In genomic region chrX:19886888-19887531, GRCh38 we compare ENCODE assay signal across 8 cellular contexts. TPM values are rescaled to one million over a fixed set of nuclear protein-coding genes. Genes with fewer than 3 reads are reported as not detected.
DNase-seq lines count a peak whose midpoint lies in the region; ATAC-seq and TF ChIP-seq lines count a peak whose summit lies in the region.

No MANE protein-coding gene starts in this region.

- no peaks in the 10 kb centered on the region for H3K9me3 Mint-ChIP-seq in Caco-2 (ENCODE audit: unreplicated experiment)
- no peaks in the 10 kb centered on the region for H3K9me3 Mint-ChIP-seq in activated B cell treated with CpG ODN at 0.5 μM for 24 hours
- no peaks in the 10 kb centered on the region for H3K9me3 Mint-ChIP-seq in naive thymus-derived CD8-positive, alpha-beta T cell

- H3K36me3 Mint-ChIP-seq in Caco-2 (ENCODE audit: insufficient read depth, unreplicated experiment) (peaks cover 15% of the 10 kb centered on the region), activated B cell treated with CpG ODN at 0.5 μM for 24 hours (ENCODE audit: low read depth) (peaks cover 2% of the 10 kb centered on the region)
- peaks cover 0 to 2% (median 0%) of the 10 kb centered on the region in 3 donors for H3K36me3 Mint-ChIP-seq in naive thymus-derived CD8-positive, alpha-beta T cell

- peak overlapping the region; percentile 59 for H3K27ac Mint-ChIP-seq in Caco-2 (ENCODE audit: unreplicated experiment)
- no peak overlapping the region for H3K27ac Mint-ChIP-seq in activated B cell treated with CpG ODN at 0.5 μM for 24 hours
- H3K27ac Mint-ChIP-seq in naive thymus-derived CD8-positive, alpha-beta T cell, result peak overlapping the region in 1 of 10 donors; percentile 76

- BruUV-seq in Caco-2 (replicated peaks; lab: Mats Ljungman, UMichigan), result no TSS peak

- POLR2A ChIA-PET in Caco-2 (lab: Charles Lee) (interaction anchor here (0.6 kb wide), 2 partner anchors 143 to 558 kb away, joined by 4 read pairs; no protein-coding TSS in a partner anchor), activated B cell treated with CpG ODN at 0.5 μM for 24 hours (lab: Charles Lee) (interaction anchor here (0.6 to 2.8 kb wide), 8 partner anchors 12 to 139 kb away, joined by 3 to 9 read pairs (median 4); no protein-coding TSS in a partner anchor)
- POLR2A ChIA-PET in naive thymus-derived CD8-positive, alpha-beta T cell (lab: Charles Lee), result interaction anchor here (0.9 to 1.7 kb wide), 4 partner anchors 10 to 183 kb away, joined by 3 to 11 read pairs (median 4); no protein-coding TSS in a partner anchor

- peak overlapping the region; percentile 63 for H3K4me3 ChIP-seq in Caco-2 (ENCODE audit: low read depth, low read length)

- H3K27me3 Mint-ChIP-seq in Caco-2 (ENCODE audit: insufficient read depth, unreplicated experiment) (no peaks in the 10 kb centered on the region), activated B cell treated with CpG ODN at 0.5 μM for 24 hours (no peaks in the 10 kb centered on the region)
- no peaks in the 10 kb centered on the region for H3K27me3 Mint-ChIP-seq in naive thymus-derived CD8-positive, alpha-beta T cell

- no peak for TF ChIP-seq CTCF in Caco-2 (IDR thresholded peaks at IDR 0.05; ENCODE audit: insufficient read depth in 1 of 2, low read depth in 1 of 2, low read length in 1 of 2, severe bottlenecking in 1 of 2, unreplicated experiment in 1 of 2)
- no peak for TF ChIP-seq CTCF in activated B cell treated with CpG ODN at 0.5 μM for 24 hours (IDR thresholded peaks at IDR 0.05)

- H3K4me1 Mint-ChIP-seq in Caco-2 (ENCODE audit: low read depth, unreplicated experiment), result peaks cover 17% of the 10 kb centered on the region
- H3K4me1 Mint-ChIP-seq in activated B cell treated with CpG ODN at 0.5 μM for 24 hours, result peaks cover 48% of the 10 kb centered on the region
- H3K4me1 Mint-ChIP-seq in naive thymus-derived CD8-positive, alpha-beta T cell, result peaks cover 16 to 60% (median 42%) of the 10 kb centered on the region in 4 donors

- H3K4me3 Mint-ChIP-seq in Caco-2 (ENCODE audit: unreplicated experiment) (peak overlapping the region; percentile 76), activated B cell treated with CpG ODN at 0.5 μM for 24 hours (peak overlapping the region; percentile 83)
- peak overlapping the region in 9 of 10 donors; percentile 48 to 91 (median 79) for H3K4me3 Mint-ChIP-seq in naive thymus-derived CD8-positive, alpha-beta T cell

- no peaks in the 10 kb centered on the region for H3K36me3 ChIP-seq in Caco-2 (ENCODE audit: control insufficient read depth, insufficient read depth, low read length)

- no peaks in the 10 kb centered on the region for H3K9me3 ChIP-seq in Caco-2

- intact Hi-C loops in Caco-2 (cut with micrococcal nuclease; ENCODE audit: unreplicated experiment) (loop anchor here (5.0 to 10.0 kb wide), 4 partner anchors 45 to 515 kb away; no protein-coding TSS in a partner anchor), activated B cell treated with CpG ODN at 0.5 μM for 24 hours (cut with micrococcal nuclease) (loop anchor here (1.0 to 2.0 kb wide), 2 partner anchors 12 to 46 kb away; no protein-coding TSS in a partner anchor)

- CTCF ChIA-PET in Caco-2 (lab: Charles Lee), result interaction anchor here (0.6 kb wide), 2 partner anchors 175 to 280 kb away, joined by 3 read pairs; no protein-coding TSS in a partner anchor
- CTCF ChIA-PET in activated B cell treated with CpG ODN at 0.5 μM for 24 hours (lab: Charles Lee), result interaction anchor here (0.8 to 2.8 kb wide), 2 partner anchors 30 to 148 kb away, joined by 4 to 20 read pairs; no protein-coding TSS in a partner anchor

- ATAC-seq in HG02840 (IDR thresholded peaks at IDR 0.05; ENCODE audit: low FRiP score, unreplicated experiment) (peak; percentile 25), activated B cell treated with CpG ODN at 0.5 μM for 24 hours (ENCODE audit: low read depth) (peak; percentile 59)
- peak; percentile 21 to 58 for ATAC-seq in naive thymus-derived CD8-positive, alpha-beta T cell

- H3K4me1 ChIP-seq in Caco-2, result no peaks in the 10 kb centered on the region

- peak overlapping the region; percentile 71 for H3K27ac ChIP-seq in epithelial cell of prostate

- DNase-seq in Caco-2, result peak in 1 of 2 experiments; percentile 17
- DNase-seq in activated B cell treated with CpG ODN at 0.5 μM for 24 hours, result peak; percentile 39
- DNase-seq in epithelial cell of prostate (ENCODE audit: low read depth, low spot score), result no peak
- peak in 5 of 10 donors; percentile 12 to 33 (median 25) for DNase-seq in naive thymus-derived CD8-positive, alpha-beta T cell
- no peak for DNase-seq in kidney glomerular epithelial cell (lab: John Stamatoyannopoulos, UW)
- no peak for DNase-seq in NCI-H1105 (lab: John Stamatoyannopoulos, UW)
- DNase-seq in NCI-H2081 treated with DMSO at 0.1 percent for 48 hours (lab: John Stamatoyannopoulos, UW), result no peak

- H3K27me3 ChIP-seq in Caco-2 (replicated peaks; ENCODE audit: control insufficient read depth, insufficient read depth, low read length), result no peaks in the 10 kb centered on the region

RNA-seq across cellular contexts. Expression of gene SH3KBP1, which starts 0.4 kb away (rescaled TPM):
- 49.1 and 61.5 TPM in 2 replicates for total RNA-seq in Caco-2 (2022)
- 86.3 and 101 TPM in 2 replicates for total RNA-seq in activated B cell treated with CpG ODN at 0.5 μM for 24 hours
- 100 to 1,000 TPM; 102 to 104 TPM for total RNA-seq in naive thymus-derived CD8-positive, alpha-beta T cell
- polyA plus RNA-seq in naive thymus-derived CD8-positive, alpha-beta T cell, result 100 to 1,000 TPM; 121 to 137 (median 132) TPM
